In the genomic region with DNA sequence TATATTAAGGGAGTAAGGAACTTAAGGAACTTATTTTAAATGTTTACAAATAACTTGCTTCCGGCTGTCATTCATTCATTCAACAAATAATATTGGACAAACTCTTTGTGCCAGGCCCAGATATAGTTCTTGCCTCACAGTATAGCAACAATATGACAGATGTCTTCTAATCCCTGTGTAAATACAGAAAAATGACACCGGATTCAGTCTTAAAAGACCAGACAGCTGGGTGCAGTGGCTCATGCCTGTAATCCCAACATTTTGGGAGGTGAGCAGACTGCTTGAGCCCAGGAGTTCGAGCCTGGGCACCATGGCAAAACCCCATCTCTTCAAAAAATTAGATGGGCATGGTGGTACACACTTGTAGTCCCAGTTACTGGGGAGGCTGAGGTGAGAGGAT, we compare ENCODE assay signal across 34 cellular contexts. TPM values are rescaled to one million over a fixed set of nuclear protein-coding genes. Genes with fewer than 3 reads are reported as not detected.
A peak's percentile ranks its signal among the peaks of the same experiment; 100 is the strongest.
DNase-seq lines count a peak whose midpoint lies in the region; TF ChIP-seq lines count a peak whose summit lies in the region.
"Had no signal": no experiment of that assay in that cellular context is flagged by ENCODE, and none has a peak within 500 bp of the region (broad histone marks: within the 10 kb centered on the region; RNA-seq: fewer than 3 reads in every experiment).

No MANE protein-coding gene starts in this region.

- no peak overlapping the region for H3K9ac ChIP-seq in colonic mucosa (ENCODE audit: low read depth in 2 of 2, low read length in 2 of 2)

- no peak overlapping the region for H3K27ac ChIP-seq in colonic mucosa
- H3K27ac ChIP-seq: brain microvascular endothelial cell, dorsolateral prefrontal cortex, esophagus muscularis mucosa, left ventricle myocardium inferior, pancreas, Peyer's patch, thoracic aorta, WERI-Rb-1 had no signal

- H3K9me3 ChIP-seq in colonic mucosa, result no peaks in the 10 kb centered on the region
- H3K9me3 ChIP-seq: esophagus muscularis mucosa, left ventricle myocardium inferior, pancreas, Peyer's patch, thoracic aorta had no signal

- H3K4me1 ChIP-seq in colonic mucosa, result no peaks in the 10 kb centered on the region
- H3K4me1 ChIP-seq: left ventricle myocardium inferior, pancreas, Peyer's patch had no signal

- no peak overlapping the region for H3K4me3 ChIP-seq in colonic mucosa
- H3K4me3 ChIP-seq: dorsolateral prefrontal cortex, esophagus muscularis mucosa, left ventricle myocardium inferior, pancreas, Peyer's patch, smooth muscle cell, thoracic aorta had no signal

- no peaks in the 10 kb centered on the region for H3K27me3 ChIP-seq in colonic mucosa
- H3K27me3 ChIP-seq: brain microvascular endothelial cell, dorsolateral prefrontal cortex, esophagus muscularis mucosa, pancreas, Peyer's patch had no signal

- intact Hi-C loops in colonic mucosa (cut with DNase I), result no loop called here

- no peaks in the 10 kb centered on the region for H3K36me3 ChIP-seq in colonic mucosa
- H3K36me3 ChIP-seq: brain microvascular endothelial cell, WERI-Rb-1 had no signal

- DNase-seq in NCI-H1092 treated with DMSO at 0.1 percent for 48 hours (lab: John Stamatoyannopoulos, UW) (peak; percentile 10), NCI-H1092 (lab: John Stamatoyannopoulos, UW) (no peak), NCI-H146 (lab: John Stamatoyannopoulos, UW) (peak; percentile 51), NCI-H446 treated with DMSO at 0.1 percent for 48 hours (lab: John Stamatoyannopoulos, UW) (peak; percentile 39), SHP77 treated with DMSO at 0.1 percent for 48 hours (lab: John Stamatoyannopoulos, UW) (peak; percentile 82), GM19238 (ENCODE audit: insufficient read length, low spot score) (no peak), pons (ENCODE audit: low spot score) (no peak), colonic mucosa (no peak)
- DNase-seq: 8988T; activated CD4-positive, alpha-beta T cell treated with anti-CD3 and anti-CD28 coated beads, Interleukin-2, amount 10 ng/mL, durations not matched to agents 24 days and 14 days; activated CD8-positive, alpha-beta memory T cell treated with anti-CD3 and anti-CD28 coated beads for 24 hours; activated T-cell treated with anti-CD3 and anti-CD28 coated beads for 4 hours; amygdala; brain microvascular endothelial cell; cerebellar nuclear complex; dorsolateral prefrontal cortex; foreskin fibroblast; head of caudate nucleus; KG1; left ventricle myocardium inferior; mesenchymal stem cell; MM.1S; NCI-H1417 treated with DMSO at 0.1 percent for 48 hours; pancreas; Peyer's patch; retina; SIG-M5; stimulated activated CD4-positive, alpha-beta T cell treated with anti-CD3 and anti-CD28 coated beads, Interleukin-2, amount 100 ng/mL, for 24 hours; stimulated activated naive CD8-positive, alpha-beta T cell treated with anti-CD3 and anti-CD28 coated beads, Interleukin-15, amount 100 ng/mL, for 72 hours; T1000; WERI-Rb-1 had no signal

- TF ChIP-seq CTCF in colonic mucosa (IDR thresholded peaks at IDR 0.05), result no peak

RNA-seq across cellular contexts. Expression of a gene that starts 23.7 kb away (rescaled TPM):
- total RNA-seq in colonic mucosa, result 10 to 100 TPM; 10.9 to 22.7 TPM

RNA-seq across cellular contexts. Expression of a gene that starts 48.4 kb away (rescaled TPM):
- 100 to 1,000 TPM in 1 of 2 donors, 10 to 100 TPM in 1; 89.1 to 103 TPM for total RNA-seq in colonic mucosa

RNA-seq across cellular contexts. Expression of a gene that starts 49.3 kb away (rescaled TPM):
- 10 to 100 TPM; 41.7 to 43.5 TPM for total RNA-seq in colonic mucosa

Comparison
In these comparisons a context has a peak if more than half of its experiments do, and no peak if none do; other contexts are left out.
1. DNase-seq: peak in NCI-H1092 treated with DMSO at 0.1 percent for 48 hours (single experiment), NCI-H146 (single experiment), NCI-H446 treated with DMSO at 0.1 percent for 48 hours (single experiment) and SHP77 treated with DMSO at 0.1 percent for 48 hours (single experiment); none in NCI-H1092 (single experiment), GM19238 (single experiment), pons (single experiment) and colonic mucosa (single experiment).